ENCODE assay signal across 1 cellular context in genomic region chr4:76377922-76378321, GRCh38.
TF ChIP-seq lines count a peak whose summit lies in the region.

No MANE protein-coding gene starts in this region.

TF ChIP-seq in IMR-90, 13 proteins besides CTCF, POLR2A, EP300 and RAD21 (continued from another document):
- TF ChIP-seq SMC3 (IDR thresholded peaks at IDR 0.05; ENCODE audit: low read depth, low read length) = peak; percentile 72
